Comparison of ENCODE assay signal across 24 cellular contexts in genomic region chr14:50402965-50403364, GRCh38. TPM values are rescaled to one million over a fixed set of nuclear protein-coding genes. Genes with fewer than 3 reads are reported as not detected.
DNase-seq lines count a peak whose midpoint lies in the region; FAIRE-seq and TF ChIP-seq lines count a peak whose summit lies in the region.
"Had no signal": no experiment of that assay in that cellular context is flagged by ENCODE, and none has a peak within 500 bp of the region (broad histone marks: within the 10 kb centered on the region; RNA-seq: fewer than 3 reads in every experiment).

No MANE protein-coding gene starts in this region.

- dilution Hi-C loops in endothelial cell of umbilical vein (cut with MboI; ENCODE audit: extremely low pct_ligation_motif_present, low sequenced_read_pairs) = no loop called here

- H3K9ac ChIP-seq in GM23248 (no peak overlapping the region), OCI-LY1 (ENCODE audit: low read length) (no peak overlapping the region), endothelial cell of umbilical vein (replicated peaks; ENCODE audit: extremely low read depth, insufficient read depth, low read length) (no peak overlapping the region)
- H3K9ac ChIP-seq: BLaER1 treated with 17β-estradiol and CSF1 and Interleukin-3, amounts not matched to agents 10 nM and 100 nM had no signal

- H3F3A ChIP-seq in GM23248 (ENCODE audit: insufficient read depth) (peaks cover 17% of the 10 kb centered on the region), OCI-LY1 (ENCODE audit: insufficient read depth, low read length) (no peaks in the 10 kb centered on the region)

- intact Hi-C loops in endothelial cell of umbilical vein (cut with micrococcal nuclease) = no loop called here

- H3K27me3 ChIP-seq in GM23248 (replicated peaks; ENCODE audit: insufficient read depth) = no peaks in the 10 kb centered on the region
- H3K27me3 ChIP-seq in OCI-LY1 (ENCODE audit: insufficient read depth, low read length) = no peaks in the 10 kb centered on the region
- H3K27me3 ChIP-seq in endothelial cell of umbilical vein (ENCODE audit: control insufficient read depth in 2 of 2, insufficient read depth in 2 of 2, low read length in 2 of 2) = no peaks in the 10 kb centered on the region
- no peaks in the 10 kb centered on the region for H3K27me3 ChIP-seq in MG63
- H3K27me3 ChIP-seq: BLaER1 treated with 17β-estradiol and CSF1 and Interleukin-3, amounts not matched to agents 10 nM and 100 nM; brain microvascular endothelial cell; Peyer's patch; right atrium auricular region; SJCRH30; testis had no signal

- POLR2A ChIA-PET in endothelial cell of umbilical vein (lab: Charles Lee) = no interaction called here

- TF ChIP-seq CTCF in OCI-LY1 (IDR thresholded peaks at IDR 0.05; ENCODE audit: low read length) (no peak), endothelial cell of umbilical vein (IDR thresholded peaks at IDR 0.05; ENCODE audit: extremely low read depth in 1 of 2, insufficient read depth in 1 of 2, low read depth in 1 of 2, low read length in 2 of 2) (no peak)

- H3K27ac ChIP-seq in GM23248 (no peak overlapping the region), OCI-LY1 (ENCODE audit: low read depth, low read length, poor library complexity, severe bottlenecking) (peak overlapping the region; percentile 74), endothelial cell of umbilical vein (ENCODE audit: insufficient read depth, low read depth, low read length) (no peak overlapping the region), mesodermal cell (ENCODE audit: low read depth, low read length, severe bottlenecking) (peak overlapping the region; percentile 84)
- H3K27ac ChIP-seq: brain microvascular endothelial cell, Peyer's patch, right atrium auricular region, SJCRH30, testis had no signal

- H3K79me2 ChIP-seq in GM23248 (ENCODE audit: insufficient read depth) = no peaks in the 10 kb centered on the region
- H3K79me2 ChIP-seq in OCI-LY1 (ENCODE audit: insufficient read depth, low read length) = no peaks in the 10 kb centered on the region
- no peaks in the 10 kb centered on the region for H3K79me2 ChIP-seq in endothelial cell of umbilical vein (ENCODE audit: control insufficient read depth, insufficient read depth, low read length)

- peak; percentile 16 for DNase-seq in GM23248
- DNase-seq in endothelial cell of umbilical vein (ENCODE audit: low read depth, low spot score) = no peak
- DNase-seq in MG63 = no peak
- no peak for DNase-seq in GM19238 (ENCODE audit: insufficient read length, low spot score)
- DNase-seq in NCI-H1048 (lab: John Stamatoyannopoulos, UW) = no peak
- DNase-seq in DMS153 (lab: John Stamatoyannopoulos, UW) = no peak
- DNase-seq: activated CD4-positive, alpha-beta T cell treated with anti-CD3 and anti-CD28 coated beads for 1 hour; activated T-cell treated with anti-CD3 and anti-CD28 coated beads, Interleukin-2, amount 50 U/mL, for 24 hours; brain microvascular endothelial cell; effector CD8-positive, alpha-beta T cell; glutamatergic neuron; naive thymus-derived CD8-positive, alpha-beta T cell; NCI-H1436; Peyer's patch; SJCRH30; stimulated activated CD4-positive, alpha-beta T cell treated with anti-CD3 and anti-CD28 coated beads, Interleukin-4, amount 100 ng/mL, for 1 hour; stimulated activated naive B cell treated with anti-CD40 and anti-IgM and Interleukin-4, amounts not matched to agents 10 μg/mL and 1 μg/mL and 100 μg/mL, for 72 hours; testis had no signal

- no peaks in the 10 kb centered on the region for H4K20me1 ChIP-seq in GM23248 (ENCODE audit: insufficient read depth)
- no peaks in the 10 kb centered on the region for H4K20me1 ChIP-seq in OCI-LY1 (ENCODE audit: insufficient read depth, low read length)
- H4K20me1 ChIP-seq in endothelial cell of umbilical vein (replicated peaks; ENCODE audit: control insufficient read depth, extremely low read depth, insufficient read depth, low read length) = no peaks in the 10 kb centered on the region
- H4K20me1 ChIP-seq: BLaER1 treated with 17β-estradiol and CSF1 and Interleukin-3, amounts not matched to agents 10 nM and 100 nM had no signal

- H3K36me3 ChIP-seq in GM23248 (ENCODE audit: low read depth) (no peaks in the 10 kb centered on the region), OCI-LY1 (ENCODE audit: insufficient read depth, low read length) (no peaks in the 10 kb centered on the region), endothelial cell of umbilical vein (ENCODE audit: control insufficient read depth in 2 of 2, extremely low read depth in 1 of 2, insufficient read depth in 2 of 2, low read length in 2 of 2) (no peaks in the 10 kb centered on the region), mesodermal cell (ENCODE audit: control insufficient read depth, insufficient read depth, low read length) (no peaks in the 10 kb centered on the region), MG63 (no peaks in the 10 kb centered on the region)
- H3K36me3 ChIP-seq: BLaER1 treated with 17β-estradiol and CSF1 and Interleukin-3, amounts not matched to agents 10 nM and 100 nM; brain microvascular endothelial cell; Peyer's patch; right atrium auricular region; SJCRH30 had no signal

- no peak overlapping the region for H3K4me2 ChIP-seq in GM23248 (ENCODE audit: unreplicated experiment)
- no peak overlapping the region for H3K4me2 ChIP-seq in OCI-LY1 (ENCODE audit: low read length)
- H3K4me2 ChIP-seq in endothelial cell of umbilical vein (ENCODE audit: insufficient read depth, low read length) = peak overlapping the region; percentile 34

- CTCF ChIA-PET in endothelial cell of umbilical vein (lab: Charles Lee) = interaction anchor here (1.7 to 2.0 kb wide), 2 partner anchors 82 to 85 kb away, joined by 6 to 7 read pairs; no protein-coding TSS in a partner anchor

- TF ChIP-seq POLR2A in endothelial cell of umbilical vein (IDR thresholded peaks at IDR 0.05; ENCODE audit: low read depth, low read length) = no peak

- in situ Hi-C loops in GM23248 (cut with MboI) = no loop called here

- no TSS peak for BruUV-seq in endothelial cell of umbilical vein (replicated peaks; lab: Mats Ljungman, UMichigan)

- no peak for FAIRE-seq in endothelial cell of umbilical vein (lab: Jason Lieb, UNC)
- FAIRE-seq: GM19239, TTC549 had no signal

- no peaks in the 10 kb centered on the region for H3K9me3 ChIP-seq in GM23248 (ENCODE audit: low read depth)
- no peaks in the 10 kb centered on the region for H3K9me3 ChIP-seq in OCI-LY1 (ENCODE audit: low read length)
- no peaks in the 10 kb centered on the region for H3K9me3 ChIP-seq in endothelial cell of umbilical vein (replicated peaks; ENCODE audit: control insufficient read depth, insufficient read depth, low read length)
- peaks cover 7% of the 10 kb centered on the region for H3K9me3 ChIP-seq in mesodermal cell (ENCODE audit: control insufficient read depth, low read length)
- no peaks in the 10 kb centered on the region for H3K9me3 ChIP-seq in MG63
- H3K9me3 ChIP-seq: Peyer's patch, right atrium auricular region, SJCRH30, testis had no signal

- H3K9me2 ChIP-seq in GM23248 (ENCODE audit: insufficient read depth) (no peaks in the 10 kb centered on the region), OCI-LY1 (ENCODE audit: low read depth, low read length) (no peaks in the 10 kb centered on the region)

- WGBS in GM23248 (ENCODE audit: low coverage in 1 of 2, low lambda C conversion rate in 2 of 2, missing lambda C conversion rate in 2 of 2), 2 experiments = 44 to 46% methylated on average over 1 of the region's 1 CpG
- 86% methylated on average over 1 of the region's 1 CpG; no CpG with 5 or more reads in 1 of the 2 experiments for WGBS in mesodermal cell (ENCODE audit: insufficient coverage in 2 of 2), 2 experiments

- H2AFZ ChIP-seq in GM23248 = no peak overlapping the region
- H2AFZ ChIP-seq in OCI-LY1 (ENCODE audit: low read length) = no peak overlapping the region
- H2AFZ ChIP-seq in endothelial cell of umbilical vein (ENCODE audit: low read depth, low read length) = peak overlapping the region; percentile 9

- H3K4me1 ChIP-seq in GM23248 (ENCODE audit: insufficient read depth) = peaks cover 32% of the 10 kb centered on the region
- peaks cover 61% of the 10 kb centered on the region for H3K4me1 ChIP-seq in OCI-LY1 (ENCODE audit: insufficient read depth, low read length, severe bottlenecking)
- H3K4me1 ChIP-seq in endothelial cell of umbilical vein (ENCODE audit: control insufficient read depth, extremely low read depth, insufficient read depth, low read length) = peaks cover 10% of the 10 kb centered on the region
- peaks cover 15% of the 10 kb centered on the region for H3K4me1 ChIP-seq in mesodermal cell (ENCODE audit: control insufficient read depth, insufficient read depth, low read length, poor library complexity, severe bottlenecking)
- H3K4me1 ChIP-seq: right atrium auricular region had no signal

- no peak overlapping the region for H3K4me3 ChIP-seq in GM23248
- H3K4me3 ChIP-seq in OCI-LY1 (ENCODE audit: low read depth, low read length, poor library complexity, severe bottlenecking) = no peak overlapping the region
- H3K4me3 ChIP-seq in endothelial cell of umbilical vein (replicated peaks in 1 of 3; ENCODE audit: insufficient read depth in 1 of 3, low read depth in 1 of 3, low read length in 3 of 3) = no peak overlapping the region
- no peak overlapping the region for H3K4me3 ChIP-seq in mesodermal cell (ENCODE audit: extremely low read depth, insufficient read depth, low read length, poor library complexity, severe bottlenecking)
- H3K4me3 ChIP-seq in MG63 = no peak overlapping the region
- H3K4me3 ChIP-seq: BLaER1 treated with 17β-estradiol and CSF1 and Interleukin-3, amounts not matched to agents 10 nM and 100 nM; Peyer's patch; right atrium auricular region; SJCRH30; testis had no signal

- no peaks in the 10 kb centered on the region for H3K9me1 ChIP-seq in endothelial cell of umbilical vein (replicated peaks; ENCODE audit: control insufficient read depth, extremely low read depth, insufficient read depth, low read length)

TF ChIP-seq in endothelial cell of umbilical vein, 7 proteins besides CTCF, POLR2A, EP300 and RAD21 (continues in another document):
- no peak for TF ChIP-seq JUN (IDR thresholded peaks at IDR 0.05; ENCODE audit: borderline replicate concordance, insufficient read depth, insufficient read length, low read depth)
- no peak for TF ChIP-seq FOS (IDR thresholded peaks at IDR 0.05; ENCODE audit: borderline replicate concordance, insufficient read depth, low read length)

RNA-seq across cellular contexts. Expression of gene CDKL1, which starts 6.3 kb away (rescaled TPM):
- 1.1 and 5.0 TPM in 2 replicates for total RNA-seq in GM23248 (2014; rRNA removed; shearing (Covaris generic))
- polyA plus RNA-seq in GM23248 (2016; fragmentation: Nextera tagmentation; extraction: Ambion mirVana) = 2.2 and 2.9 TPM in 2 replicates
- total RNA-seq in endothelial cell of umbilical vein = 9.7 and 14.2 TPM in 2 replicates
- polyA plus RNA-seq in endothelial cell of umbilical vein = 1.6 and 2.6 TPM in 2 replicates
- 2.0 and 2.9 TPM in 2 replicates for polyA plus RNA-seq in endothelial cell of umbilical vein (2011; cell fraction: cytosol; rRNA removed)
- polyA plus RNA-seq in endothelial cell of umbilical vein (2011; cell fraction: nucleus; rRNA removed) = 3.6 and 3.8 TPM in 2 replicates
- 4.2 and 9.2 TPM in 2 replicates for polyA plus RNA-seq in endothelial cell of umbilical vein (2012)
- polyA minus RNA-seq in endothelial cell of umbilical vein = 4.1 and 15.8 TPM in 2 replicates
- polyA minus RNA-seq in endothelial cell of umbilical vein (2011; cell fraction: cytosol; rRNA and poly(A)+ RNA removed) = 4.8 TPM
- polyA minus RNA-seq in endothelial cell of umbilical vein (2011; cell fraction: nucleus; rRNA and poly(A)+ RNA removed) = 8.3 and 19.3 TPM in 2 replicates
- polyA plus RNA-seq in mesodermal cell (2013, experiment 1 of 2) = 15.9 TPM
- polyA plus RNA-seq in mesodermal cell (2013, experiment 2 of 2) = 12.3 TPM
- 4.7 and 15.2 TPM in 2 replicates for total RNA-seq in MG63 (2014; rRNA removed; shearing (Covaris generic); ENCODE audit: low replicate concordance)

Comparison
In these comparisons a context has a peak if more than half of its experiments do, and no peak if none do; other contexts are left out.
1. H3K27ac ChIP-seq: peak in OCI-LY1 (single experiment) and mesodermal cell (single experiment); none in GM23248 (single experiment) and endothelial cell of umbilical vein (single experiment).